In genomic region chr17:60720763-60721531, GRCh38 we compare ENCODE assay signal across 8 cellular contexts. TPM values are rescaled to one million over a fixed set of nuclear protein-coding genes. Genes with fewer than 3 reads are reported as not detected.
DNase-seq lines count a peak whose midpoint lies in the region; ATAC-seq and TF ChIP-seq lines count a peak whose summit lies in the region.

No MANE protein-coding gene starts in this region.

- H3K27ac ChIP-seq in neural progenitor cell = no peak overlapping the region

- no peaks in the 10 kb centered on the region for H4K20me1 ChIP-seq in neural progenitor cell (ENCODE audit: low read depth)

- no peaks in the 10 kb centered on the region for H3K4me1 ChIP-seq in neural progenitor cell

- H3K4me1 Mint-ChIP-seq in activated CD4-positive, alpha-beta T cell treated with anti-CD3 and anti-CD28 coated beads, Interleukin-2, amount 10 ng/mL, durations not matched to agents 24 days and 14 days = no peaks in the 10 kb centered on the region
- H3K4me1 Mint-ChIP-seq in neural progenitor cell = no peaks in the 10 kb centered on the region

- ATAC-seq in GM18870 (IDR thresholded peaks at IDR 0.05; ENCODE audit: unreplicated experiment) = no peak

- H3K9me3 Mint-ChIP-seq in activated CD4-positive, alpha-beta T cell treated with anti-CD3 and anti-CD28 coated beads, Interleukin-2, amount 10 ng/mL, durations not matched to agents 24 days and 14 days = no peaks in the 10 kb centered on the region
- H3K9me3 Mint-ChIP-seq in neural progenitor cell = no peaks in the 10 kb centered on the region

- H3K79me2 ChIP-seq in neural progenitor cell (ENCODE audit: low read depth) = no peaks in the 10 kb centered on the region

- no peaks in the 10 kb centered on the region for H3K36me3 Mint-ChIP-seq in activated CD4-positive, alpha-beta T cell treated with anti-CD3 and anti-CD28 coated beads, Interleukin-2, amount 10 ng/mL, durations not matched to agents 24 days and 14 days (ENCODE audit: low read depth)
- H3K36me3 Mint-ChIP-seq in neural progenitor cell = no peaks in the 10 kb centered on the region

- H3K9ac ChIP-seq in neural progenitor cell = no peak overlapping the region

- no peak overlapping the region for H3K4me3 ChIP-seq in neural progenitor cell

- POLR2A ChIA-PET in HEK293T (lab: Yijun Ruan, JAX) = no interaction called here

- no peak overlapping the region for H2AFZ ChIP-seq in neural progenitor cell (replicated peaks)

- H3K4me2 ChIP-seq in neural progenitor cell = no peak overlapping the region

- no peak overlapping the region for H3K4me3 Mint-ChIP-seq in activated CD4-positive, alpha-beta T cell treated with anti-CD3 and anti-CD28 coated beads, Interleukin-2, amount 10 ng/mL, durations not matched to agents 24 days and 14 days
- no peak overlapping the region for H3K4me3 Mint-ChIP-seq in neural progenitor cell

- peak; percentile 56 for DNase-seq in COLO829 (ENCODE audit: low spot score)
- DNase-seq in HEK293T (ENCODE audit: extremely low spot score) = peak; percentile 60
- DNase-seq in NCI-H460 (ENCODE audit: extremely low read depth, low read depth) = peak; percentile 56
- DNase-seq in activated CD4-positive, alpha-beta T cell treated with anti-CD3 and anti-CD28 coated beads, Interleukin-2, amount 10 ng/mL, durations not matched to agents 24 days and 14 days = peak; percentile 82
- peak; percentile 91 for DNase-seq in fibroblast of peridontal ligament (ENCODE audit: extremely low read depth)
- peak; percentile 72 for DNase-seq in neural progenitor cell (ENCODE audit: low spot score)
- DNase-seq in activated effector memory CD4-positive, alpha-beta T cell treated with anti-CD3 and anti-CD28 coated beads, Interleukin-2, amount 50 U/mL, for 16 hours = no peak

- intact Hi-C loops in activated CD4-positive, alpha-beta T cell treated with anti-CD3 and anti-CD28 coated beads, Interleukin-2, amount 10 ng/mL, durations not matched to agents 24 days and 14 days (cut with micrococcal nuclease) = loop anchor here (1.0 kb wide), 1 partner anchor 669 kb away; no protein-coding TSS in a partner anchor

- H3K27ac Mint-ChIP-seq in activated CD4-positive, alpha-beta T cell treated with anti-CD3 and anti-CD28 coated beads, Interleukin-2, amount 10 ng/mL, durations not matched to agents 24 days and 14 days = no peak overlapping the region
- H3K27ac Mint-ChIP-seq in neural progenitor cell = no peak overlapping the region

- H3K27me3 ChIP-seq in neural progenitor cell = no peaks in the 10 kb centered on the region

- H3F3A ChIP-seq in neural progenitor cell (ENCODE audit: low read depth) = no peaks in the 10 kb centered on the region

- H3K27me3 Mint-ChIP-seq in activated CD4-positive, alpha-beta T cell treated with anti-CD3 and anti-CD28 coated beads, Interleukin-2, amount 10 ng/mL, durations not matched to agents 24 days and 14 days = peaks cover 5% of the 10 kb centered on the region
- peaks cover 2% of the 10 kb centered on the region for H3K27me3 Mint-ChIP-seq in neural progenitor cell (ENCODE audit: insufficient read depth, low read depth)

- H3K9me3 ChIP-seq in neural progenitor cell (ENCODE audit: low read depth) = no peaks in the 10 kb centered on the region

- peak; percentile 95 for TF ChIP-seq CTCF in neural progenitor cell (IDR thresholded peaks at IDR 0.05)

- no peaks in the 10 kb centered on the region for H3K36me3 ChIP-seq in neural progenitor cell

- CTCF ChIA-PET in HEK293T (lab: Yijun Ruan, JAX) = interaction anchor here (0.6 to 1.3 kb wide), 18 partner anchors 8 to 1377 kb away, joined by 3 to 8 read pairs (median 3); no protein-coding TSS in a partner anchor

TF ChIP-seq in HEK293T, 16 proteins besides CTCF, POLR2A, EP300 and RAD21:
- TF ChIP-seq LEF1 (IDR thresholded peaks at IDR 0.05; ENCODE audit: borderline replicate concordance) = no peak
- TF ChIP-seq NFRKB (IDR thresholded peaks at IDR 0.05) = no peak
- TF ChIP-seq TARDBP (IDR thresholded peaks at IDR 0.05) = no peak
- no peak for TF ChIP-seq SP1 (IDR thresholded peaks at IDR 0.05)
- no peak for TF ChIP-seq ARNT (IDR thresholded peaks at IDR 0.05)
- no peak for TF ChIP-seq HDGF (IDR thresholded peaks at IDR 0.05; ENCODE audit: borderline replicate concordance)

RNA-seq across cellular contexts. Expression of gene BCAS3, which starts 43.3 kb away (rescaled TPM):
- 24.2 and 26.6 TPM in 2 replicates for total RNA-seq in NCI-H460 (2014; rRNA removed; shearing (Covaris generic))
- polyA plus RNA-seq in NCI-H460 (2014; cell fraction: nucleus; rRNA removed) = 9.4 and 11.4 TPM in 2 replicates
- 9.5 and 10.2 TPM in 2 replicates for total RNA-seq in activated CD4-positive, alpha-beta T cell treated with anti-CD3 and anti-CD28 coated beads, Interleukin-2, amount 10 ng/mL, durations not matched to agents 24 days and 14 days
- total RNA-seq in neural progenitor cell (ENCODE audit: low replicate concordance) = 31.0 and 60.9 TPM in 2 replicates
